15 cellular contexts compared by ENCODE assay signal in genomic region chr4:177225605-177226004, GRCh38.
A peak's percentile ranks its signal among the peaks of the same experiment; 100 is the strongest.
DNase-seq lines count a peak whose midpoint lies in the region; ATAC-seq lines count a peak whose summit lies in the region.
"Had no signal": no experiment of that assay in that cellular context is flagged by ENCODE, and none has a peak within 500 bp of the region (broad histone marks: within the 10 kb centered on the region; RNA-seq: fewer than 3 reads in every experiment).

No MANE protein-coding gene starts in this region.

- DNase-seq in activated T-helper 2 cell treated with anti-CD3 and anti-CD28 coated beads, Interferon-gamma antibody, Interleukin-2, Interleukin-4, amounts not matched to agents 10 μg/mL and 5 μg/mL and 100 μg/mL, durations not matched to agents 14 hours and 24 hours and 36 hours (ENCODE audit: low spot score) = no peak
- DNase-seq in LoVo (ENCODE audit: low spot score) (no peak), NCI-H82 treated with DMSO at 0.1 percent for 48 hours (lab: John Stamatoyannopoulos, UW; ENCODE audit: unreplicated experiment) (no peak), NCI-H526 (lab: John Stamatoyannopoulos, UW) (no peak)
- no peak for DNase-seq in stimulated activated CD4-positive, alpha-beta T cell treated with anti-CD3 and anti-CD28 coated beads, Interleukin-1b, Interleukin-23, amount 100 ng/mL, for 48 hours
- DNase-seq: activated CD4-positive, CD25-positive, alpha-beta regulatory T cell; activated T-cell treated with anti-CD3 and anti-CD28 coated beads, Interleukin-2, amount 50 U/mL, for 24 hours; anterior cingulate cortex; dermis blood vessel endothelial cell; testis had no signal

- no peaks in the 10 kb centered on the region for H3K27me3 Mint-ChIP-seq in activated T-helper 2 cell treated with anti-CD3 and anti-CD28 coated beads, Interferon-gamma antibody, Interleukin-2, Interleukin-4, amounts not matched to agents 10 μg/mL and 5 μg/mL and 100 μg/mL, durations not matched to agents 14 hours and 24 hours and 36 hours (ENCODE audit: low read depth)
- H3K27me3 Mint-ChIP-seq: activated T-cell treated with anti-CD3 and anti-CD28 coated beads, Interleukin-2, amount 50 U/mL, for 24 hours; CD4-positive, CD25-positive, alpha-beta regulatory T cell had no signal

- H3K4me3 Mint-ChIP-seq in activated T-helper 2 cell treated with anti-CD3 and anti-CD28 coated beads, Interferon-gamma antibody, Interleukin-2, Interleukin-4, amounts not matched to agents 10 μg/mL and 5 μg/mL and 100 μg/mL, durations not matched to agents 14 hours and 24 hours and 36 hours (ENCODE audit: low read depth) = peak overlapping the region; percentile 69
- H3K4me3 Mint-ChIP-seq: activated T-cell treated with anti-CD3 and anti-CD28 coated beads, Interleukin-2, amount 50 U/mL, for 24 hours; CD4-positive, CD25-positive, alpha-beta regulatory T cell; neural progenitor cell had no signal

- peak overlapping the region; percentile 46 for H3K27ac Mint-ChIP-seq in activated T-helper 2 cell treated with anti-CD3 and anti-CD28 coated beads, Interferon-gamma antibody, Interleukin-2, Interleukin-4, amounts not matched to agents 10 μg/mL and 5 μg/mL and 100 μg/mL, durations not matched to agents 14 hours and 24 hours and 36 hours
- H3K27ac Mint-ChIP-seq: activated T-cell treated with anti-CD3 and anti-CD28 coated beads, Interleukin-2, amount 50 U/mL, for 24 hours; CD4-positive, CD25-positive, alpha-beta regulatory T cell; neural progenitor cell had no signal

- ATAC-seq in GM19023 (IDR thresholded peaks at IDR 0.05; ENCODE audit: unreplicated experiment) = peak; percentile 88
- ATAC-seq in GM21786 (IDR thresholded peaks at IDR 0.05; ENCODE audit: unreplicated experiment) = peak; percentile 86
- peak; percentile 79 for ATAC-seq in HG03108 (IDR thresholded peaks at IDR 0.05; ENCODE audit: unreplicated experiment)

- intact Hi-C loops in activated T-helper 2 cell treated with anti-CD3 and anti-CD28 coated beads, Interferon-gamma antibody, Interleukin-2, Interleukin-4, amounts not matched to agents 10 μg/mL and 5 μg/mL and 100 μg/mL, durations not matched to agents 14 hours and 24 hours and 36 hours (cut with micrococcal nuclease) = loop anchor here (1.0 to 5.0 kb wide), 3 partner anchors 10 to 82 kb away; partner anchors contain the start of gene NEIL3

- H3K4me1 Mint-ChIP-seq in activated T-helper 2 cell treated with anti-CD3 and anti-CD28 coated beads, Interferon-gamma antibody, Interleukin-2, Interleukin-4, amounts not matched to agents 10 μg/mL and 5 μg/mL and 100 μg/mL, durations not matched to agents 14 hours and 24 hours and 36 hours (ENCODE audit: low read depth) = peaks cover 35% of the 10 kb centered on the region
- H3K4me1 Mint-ChIP-seq: neural progenitor cell had no signal

- H3K36me3 Mint-ChIP-seq in activated T-helper 2 cell treated with anti-CD3 and anti-CD28 coated beads, Interferon-gamma antibody, Interleukin-2, Interleukin-4, amounts not matched to agents 10 μg/mL and 5 μg/mL and 100 μg/mL, durations not matched to agents 14 hours and 24 hours and 36 hours (ENCODE audit: low read depth) = peaks cover 6% of the 10 kb centered on the region
- H3K36me3 Mint-ChIP-seq: CD4-positive, CD25-positive, alpha-beta regulatory T cell; neural progenitor cell had no signal

- no peaks in the 10 kb centered on the region for H3K9me3 Mint-ChIP-seq in activated T-helper 2 cell treated with anti-CD3 and anti-CD28 coated beads, Interferon-gamma antibody, Interleukin-2, Interleukin-4, amounts not matched to agents 10 μg/mL and 5 μg/mL and 100 μg/mL, durations not matched to agents 14 hours and 24 hours and 36 hours
- H3K9me3 Mint-ChIP-seq: activated T-cell treated with anti-CD3 and anti-CD28 coated beads, Interleukin-2, amount 50 U/mL, for 24 hours; neural progenitor cell had no signal
